In the genomic region with DNA sequence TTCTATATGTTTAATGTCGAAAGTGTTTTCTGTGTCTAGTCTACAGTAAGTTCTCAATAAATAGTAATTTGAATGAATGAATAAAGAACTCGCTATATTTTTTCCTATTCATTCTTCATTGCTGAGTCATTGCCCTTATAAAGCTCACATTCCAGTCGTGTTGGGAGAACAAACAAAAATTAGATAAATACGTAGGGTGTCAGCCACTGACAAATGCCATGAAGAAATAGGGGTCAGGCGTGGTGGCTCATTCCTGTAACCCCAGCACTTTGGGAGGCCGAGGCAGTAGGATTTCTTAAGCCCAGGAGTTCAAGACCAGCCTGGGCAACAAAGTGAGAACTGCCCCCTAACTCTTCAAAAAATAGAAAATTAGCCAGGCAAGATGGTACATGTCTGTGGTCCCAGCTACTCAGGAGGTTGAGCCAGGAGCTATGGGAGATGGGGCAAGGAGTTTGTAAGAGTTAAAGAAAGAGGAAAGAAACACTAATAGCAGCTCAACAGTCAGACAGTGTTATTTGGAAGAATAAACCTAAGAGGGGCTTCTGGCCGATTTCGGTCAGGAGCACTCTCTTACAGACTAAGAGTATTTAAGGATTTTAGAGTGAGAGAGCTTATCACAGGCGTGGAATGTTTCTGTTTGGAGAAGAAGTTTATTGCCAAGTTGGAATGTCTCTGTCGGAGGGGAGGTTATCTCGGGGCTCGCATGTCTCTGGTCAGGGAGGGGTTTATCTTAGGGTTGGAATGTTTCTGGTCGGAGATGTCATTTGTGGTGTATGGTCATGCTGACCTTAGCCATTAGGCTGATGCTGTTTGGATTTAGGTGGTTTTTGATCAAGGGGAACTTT, we compare ENCODE assay signal across 12 cellular contexts. TPM values are rescaled to one million over a fixed set of nuclear protein-coding genes. Genes with fewer than 3 reads are reported as not detected.
DNase-seq lines count a peak whose midpoint lies in the region; ATAC-seq, FAIRE-seq and TF ChIP-seq lines count a peak whose summit lies in the region.
"Had no signal": no experiment of that assay in that cellular context is flagged by ENCODE, and none has a peak within 500 bp of the region (broad histone marks: within the 10 kb centered on the region; RNA-seq: fewer than 3 reads in every experiment).

No MANE protein-coding gene starts in this region.

- no peak overlapping the region for H2AFZ ChIP-seq in H1 (ENCODE audit: low read length)

- no peak overlapping the region for H3K56ac ChIP-seq in H1 (replicated peaks; ENCODE audit: insufficient read length, low read depth, low read length)

- H3K4me2 ChIP-seq in H1 (ENCODE audit: insufficient read depth in 1 of 2, low read depth in 2 of 2, low read length in 2 of 2): no peak overlapping the region

- no peak overlapping the region for H3K23ac ChIP-seq in H1 (ENCODE audit: insufficient read length)

- CTCF ChIA-PET in H1 (lab: Charles Lee; ENCODE audit: partially characterized antibody): interaction anchor here (0.8 to 2.0 kb wide), 2 partner anchors 31 to 203 kb away, joined by 3 to 6 read pairs; no protein-coding TSS in a partner anchor

- H4K91ac ChIP-seq in H1 (replicated peaks; ENCODE audit: insufficient read length, low read length): no peak overlapping the region

- WGBS in H1 (ENCODE audit: extremely low coverage in 1 of 2, insufficient coverage in 1 of 2, insufficient read length in 1 of 2, insufficient replicate concordance in 2 of 2, low coverage in 1 of 2, low lambda C conversion rate in 2 of 2, missing lambda C conversion rate in 1 of 2), 2 experiments: 89% methylated on average over 13 of the region's 13 CpGs; no CpG with 5 or more reads in 1 of the 2 experiments

- no peak overlapping the region for H3K4me3 ChIP-seq in H1 (ENCODE audit: extremely low read depth in 1 of 4, insufficient read depth in 2 of 4, low read depth in 3 of 4, low read length in 4 of 4)
- no peak overlapping the region for H3K4me3 ChIP-seq in tibial artery

- no peak for TF ChIP-seq EP300 in H1 (IDR thresholded peaks at IDR 0.05; ENCODE audit: borderline replicate concordance in 1 of 2, low read depth in 2 of 2, low read length in 2 of 2)

- H3K27me3 Mint-ChIP-seq in naive thymus-derived CD8-positive, alpha-beta T cell: no peaks in the 10 kb centered on the region

- H3K18ac ChIP-seq in H1 (ENCODE audit: extremely low read depth, low read length): no peak overlapping the region

- TF ChIP-seq CTCF in H1 (IDR thresholded peaks at IDR 0.05; ENCODE audit: control extremely low read depth in 1 of 3, insufficient read depth in 1 of 3, low read depth in 1 of 3, low read length in 3 of 3) (no peak), tibial artery (IDR thresholded peaks at IDR 0.05) (no peak)

- H3K9me3 ChIP-seq in H1 (ENCODE audit: insufficient read depth in 2 of 2, low read depth in 1 of 2, low read length in 1 of 2): peaks cover 0 to 6% of the 10 kb centered on the region in 2 experiments; a peak in 1 of 4 replicates
- no peaks in the 10 kb centered on the region for H3K9me3 ChIP-seq in tibial artery

- no peak for FAIRE-seq in H1 (lab: Jason Lieb, UNC)
- FAIRE-seq: GM12892 had no signal

- H3K14ac ChIP-seq in H1 (ENCODE audit: insufficient read length): no peak overlapping the region

- ATAC-seq in naive thymus-derived CD8-positive, alpha-beta T cell: no peak
- no peak for ATAC-seq in HG02642 (IDR thresholded peaks at IDR 0.05; ENCODE audit: poor library complexity, unreplicated experiment)
- no peak for ATAC-seq in HG02981 (IDR thresholded peaks at IDR 0.05; ENCODE audit: unreplicated experiment)

- peak overlapping the region in 3 of 10 donors; percentile 44 to 86 (median 79) for H3K4me3 Mint-ChIP-seq in naive thymus-derived CD8-positive, alpha-beta T cell

- intact Hi-C loops in tibial artery (cut with DNase I; ENCODE audit: low total_unique reads): no loop called here

- H3K36me3 Mint-ChIP-seq in naive thymus-derived CD8-positive, alpha-beta T cell: peaks cover 0 to 3% (median 0%) of the 10 kb centered on the region in 3 donors

- no peak overlapping the region for H3K4ac ChIP-seq in H1 (replicated peaks; ENCODE audit: insufficient read length, low read depth, low read length)

- H4K20me1 ChIP-seq in H1 (replicated peaks in 1 of 2; ENCODE audit: control insufficient read depth in 1 of 2, insufficient read depth in 2 of 2, low read length in 2 of 2): peaks cover 0 to 5% of the 10 kb centered on the region in 2 experiments

- no peak for TF ChIP-seq RAD21 in H1 (IDR thresholded peaks at IDR 0.05 in 1 of 2, conservative IDR thresholded peaks at IDR 0.05 in 1 of 2; ENCODE audit: low read depth in 2 of 2, low read length in 2 of 2)

- H4K5ac ChIP-seq in H1 (ENCODE audit: insufficient read length, low read depth, low read length): no peak overlapping the region

- peak overlapping the region in 9 of 10 donors; percentile 18 to 96 (median 68) for H3K27ac Mint-ChIP-seq in naive thymus-derived CD8-positive, alpha-beta T cell

- H3K9me3 Mint-ChIP-seq in naive thymus-derived CD8-positive, alpha-beta T cell: peaks cover 0 to 17% (median 3%) of the 10 kb centered on the region in 9 donors

- no peak overlapping the region for H3K9ac ChIP-seq in H1 (replicated peaks in 1 of 4; ENCODE audit: extremely low read depth in 1 of 4, low read depth in 3 of 4, low read length in 3 of 4)

- H3K36me3 ChIP-seq in H1 (ENCODE audit: control insufficient read depth in 2 of 4, insufficient read depth in 4 of 4, low read length in 3 of 4) (peaks cover 0 to 2% (median 0%) of the 10 kb centered on the region in 4 experiments; a peak in 2 of 8 replicates), tibial artery (no peaks in the 10 kb centered on the region)

- no peak for TF ChIP-seq POLR2A in H1 (IDR thresholded peaks at IDR 0.05; ENCODE audit: control extremely low read depth in 1 of 2, low read depth in 2 of 2, low read length in 2 of 2)

- H2BK12ac ChIP-seq in H1 (ENCODE audit: low read depth, low read length): no peak overlapping the region

- H2BK5ac ChIP-seq in H1 (ENCODE audit: low read depth, low read length): no peak overlapping the region

- peak; percentile 89 for DNase-seq in COLO829 (ENCODE audit: low spot score)
- DNase-seq in NCI-H226: peak; percentile 60
- no peak for DNase-seq in H1 (ENCODE audit: low read depth in 1 of 2, low spot score in 2 of 2)
- DNase-seq in naive thymus-derived CD8-positive, alpha-beta T cell: no peak
- DNase-seq in NCI-H2081 (lab: John Stamatoyannopoulos, UW): no peak
- DNase-seq in tibial artery: no peak
- DNase-seq: NCI-H1930 had no signal

- H3K4me1 ChIP-seq in H1 (replicated peaks in 1 of 4; ENCODE audit: control insufficient read depth in 3 of 4, insufficient read depth in 4 of 4, low read length in 3 of 4): peaks cover 0 to 7% (median 3%) of the 10 kb centered on the region in 4 experiments; a peak in 5 of 7 replicates
- H3K4me1 ChIP-seq in tibial artery: peaks cover 0 to 42% (median 19%) of the 10 kb centered on the region in 4 donors

- H3K23me2 ChIP-seq in H1 (ENCODE audit: low read depth, low read length): peaks cover 4% of the 10 kb centered on the region; the same call in 1 of the 2 replicates

- H4K8ac ChIP-seq in H1 (ENCODE audit: extremely low read depth, insufficient read depth, low read length): no peak overlapping the region

- H3K79me1 ChIP-seq in H1 (ENCODE audit: low read depth, low read length): peaks cover 3% of the 10 kb centered on the region; the same call in 1 of the 2 replicates

- H3K27me3 ChIP-seq in H1 (replicated peaks in 1 of 4; ENCODE audit: control insufficient read depth in 3 of 4, extremely low read depth in 1 of 4, insufficient read depth in 3 of 4, low read length in 3 of 4): no peaks in the 10 kb centered on the region; a peak in 1 of 7 replicates
- H3K27me3 ChIP-seq in tibial artery: no peaks in the 10 kb centered on the region

- no peak overlapping the region for H2AK5ac ChIP-seq in H1 (ENCODE audit: low read depth, low read length)

- H3K27ac ChIP-seq in H1 (ENCODE audit: low read depth, low read length): no peak overlapping the region
- H3K27ac ChIP-seq in tibial artery: peak overlapping the region in 1 of 2 donors; percentile 78

- H2BK20ac ChIP-seq in H1 (ENCODE audit: low read length): no peak overlapping the region

- peaks cover 3 to 27% of the 10 kb centered on the region in 2 experiments; a peak in 3 of 4 replicates for H3K79me2 ChIP-seq in H1 (ENCODE audit: control insufficient read depth in 1 of 2, insufficient read depth in 2 of 2, low read length in 2 of 2)

- POLR2A ChIA-PET in H1 (lab: Charles Lee; ENCODE audit: partially characterized antibody): no interaction called here
- POLR2A ChIA-PET in naive thymus-derived CD8-positive, alpha-beta T cell (lab: Charles Lee): no interaction called here

- peaks cover 17 to 34% (median 33%) of the 10 kb centered on the region in 4 donors for H3K4me1 Mint-ChIP-seq in naive thymus-derived CD8-positive, alpha-beta T cell

- H2BK15ac ChIP-seq in H1 (ENCODE audit: low read length): 0 out of 2 replicates have a peak overlapping the region, but pooled peaks have one; percentile 72

- no peak overlapping the region for H2BK120ac ChIP-seq in H1 (replicated peaks; ENCODE audit: low read depth, low read length)

RNA-seq across cellular contexts. Expression of a gene that starts 1.8 kb away (rescaled TPM):
- total RNA-seq in H1 (2021; fragmentation: NEBNext Ultra II Directional; extraction: Animal tissue kit (Norgen Biotek cat#: 25700)): 72.5 and 82.4 TPM in 2 replicates
- polyA plus RNA-seq in H1 (2011; rRNA removed): 11.5 and 15.0 TPM in 2 replicates
- polyA plus RNA-seq in H1 (2011; cell fraction: cytosol; rRNA removed): 10.9 TPM
- polyA plus RNA-seq in H1 (2011; cell fraction: nucleus; rRNA removed): 68.9 TPM
- polyA plus RNA-seq in H1 (2012, experiment 1 of 2): 14.4 to 30.4 TPM (median 22.6 TPM) in 4 replicates
- 0.97 TPM for polyA plus RNA-seq in H1 (2012, experiment 2 of 2)
- polyA plus RNA-seq in H1 (2013, experiment 1 of 2): 43.6 TPM
- polyA plus RNA-seq in H1 (2013, experiment 2 of 2): 38.3 TPM
- polyA minus RNA-seq in H1 (2011; rRNA and poly(A)+ RNA removed): 118 and 166 TPM in 2 replicates
- polyA minus RNA-seq in H1 (2011; cell fraction: cytosol; rRNA and poly(A)+ RNA removed): 25.5 TPM
- 181 TPM for polyA minus RNA-seq in H1 (2011; cell fraction: nucleus; rRNA and poly(A)+ RNA removed)
- total RNA-seq in naive thymus-derived CD8-positive, alpha-beta T cell: 10 to 100 TPM; 23.3 to 24.0 TPM
- polyA plus RNA-seq in naive thymus-derived CD8-positive, alpha-beta T cell: 1 to 10 TPM; 6.0 to 6.6 (median 6.5) TPM

RNA-seq across cellular contexts. Expression of a gene that starts 1.8 kb away (rescaled TPM):
- 18.1 and 19.4 TPM in 2 replicates for total RNA-seq in H1 (2021; fragmentation: NEBNext Ultra II Directional; extraction: Animal tissue kit (Norgen Biotek cat#: 25700))
- polyA plus RNA-seq in H1 (2011; rRNA removed): 8.0 and 8.8 TPM in 2 replicates
- 12.7 TPM for polyA plus RNA-seq in H1 (2011; cell fraction: cytosol; rRNA removed)
- 11.3 TPM for polyA plus RNA-seq in H1 (2011; cell fraction: nucleus; rRNA removed)
- 10.0 to 15.4 TPM (median 10.9 TPM) in 4 replicates for polyA plus RNA-seq in H1 (2012, experiment 1 of 2)
- 4.8 TPM for polyA plus RNA-seq in H1 (2012, experiment 2 of 2)
- polyA plus RNA-seq in H1 (2013, experiment 1 of 2): 14.6 TPM
- polyA plus RNA-seq in H1 (2013, experiment 2 of 2): 16.1 TPM
- 14.6 and 16.9 TPM in 2 replicates for polyA minus RNA-seq in H1 (2011; rRNA and poly(A)+ RNA removed)
- polyA minus RNA-seq in H1 (2011; cell fraction: cytosol; rRNA and poly(A)+ RNA removed): 18.4 TPM
- polyA minus RNA-seq in H1 (2011; cell fraction: nucleus; rRNA and poly(A)+ RNA removed): 18.9 TPM
- 10 to 100 TPM; 11.5 to 11.9 TPM for total RNA-seq in naive thymus-derived CD8-positive, alpha-beta T cell
- polyA plus RNA-seq in naive thymus-derived CD8-positive, alpha-beta T cell: 10 to 100 TPM; 24.4 to 36.0 (median 33.5) TPM

RNA-seq across cellular contexts. Expression of a gene that starts 10.1 kb away (rescaled TPM):
- total RNA-seq in H1 (2021; fragmentation: NEBNext Ultra II Directional; extraction: Animal tissue kit (Norgen Biotek cat#: 25700)): not detected in 2 replicates
- polyA plus RNA-seq in H1 (2011; rRNA removed): 0.02 TPM in 1 of 2 replicates, not detected in the other
- not detected for polyA plus RNA-seq in H1 (2011; cell fraction: cytosol; rRNA removed)
- not detected for polyA plus RNA-seq in H1 (2011; cell fraction: nucleus; rRNA removed)
- polyA plus RNA-seq in H1 (2012, experiment 1 of 2): not detected in 4 replicates
- not detected for polyA plus RNA-seq in H1 (2012, experiment 2 of 2)
- polyA plus RNA-seq in H1 (2013, experiment 1 of 2): not detected
- not detected for polyA plus RNA-seq in H1 (2013, experiment 2 of 2)
- not detected in 2 replicates for polyA minus RNA-seq in H1 (2011; rRNA and poly(A)+ RNA removed)
- polyA minus RNA-seq in H1 (2011; cell fraction: cytosol; rRNA and poly(A)+ RNA removed): not detected
- polyA minus RNA-seq in H1 (2011; cell fraction: nucleus; rRNA and poly(A)+ RNA removed): not detected
- total RNA-seq in naive thymus-derived CD8-positive, alpha-beta T cell: under 1 TPM; 0.49 to 0.69 TPM
- polyA plus RNA-seq in naive thymus-derived CD8-positive, alpha-beta T cell: under 1 TPM in 1 of 3 donors, not detected in 2; 0.28 TPM
- total RNA-seq: epithelial cell of proximal tubule, subcutaneous adipose tissue had no signal

Comparison
In these comparisons a context has a peak if more than half of its experiments do, and no peak if none do; other contexts are left out.
1. DNase-seq: peak in COLO829 (single experiment) and NCI-H226 (single experiment); none in H1 (0 of 2), naive thymus-derived CD8-positive, alpha-beta T cell (0 of 10), NCI-H2081 (0 of 2) and tibial artery (0 of 2).